7 cellular contexts compared by ENCODE assay signal in genomic region chr18:45722899-45723298, GRCh38. TPM values are rescaled to one million over a fixed set of nuclear protein-coding genes. Genes with fewer than 3 reads are reported as not detected.
DNase-seq lines count a peak whose midpoint lies in the region; ATAC-seq and TF ChIP-seq lines count a peak whose summit lies in the region.

No MANE protein-coding gene starts in this region.

- TF ChIP-seq CTCF in right atrium auricular region (IDR thresholded peaks at IDR 0.05), result peak; percentile 33 to 81

- H3K9ac ChIP-seq in adipocyte (ENCODE audit: low read length), result no peak overlapping the region

- H3K27me3 ChIP-seq in adipocyte (replicated peaks; ENCODE audit: control insufficient read depth, insufficient read depth, low read length) (no peaks in the 10 kb centered on the region), right atrium auricular region (no peaks in the 10 kb centered on the region)

- H3K9me3 ChIP-seq in adipocyte (ENCODE audit: control insufficient read depth, low read length) (no peaks in the 10 kb centered on the region), right atrium auricular region (no peaks in the 10 kb centered on the region)

- peaks cover 2 to 3% of the 10 kb centered on the region in 2 donors for H3K27me3 Mint-ChIP-seq in T-cell

- H3K4me1 Mint-ChIP-seq in T-cell, result peaks cover 0 to 5% (median 0%) of the 10 kb centered on the region in 3 donors

- H3K4me3 Mint-ChIP-seq in T-cell, result no peak overlapping the region

- DNase-seq in NCI-H1436 (lab: John Stamatoyannopoulos, UW) (peak; percentile 73), T-cell (peak; percentile 18 to 64 (median 52)), adipocyte (ENCODE audit: low read depth) (peak; percentile 70), right atrium auricular region (ENCODE audit: low spot score) (peak; percentile 78)
- peak; percentile 73 for DNase-seq in stimulated activated CD4-positive, alpha-beta T cell treated with anti-CD3 and anti-CD28 coated beads, Interleukin-12 subunit alpha, Interleukin-12 subunit beta, amount 100 ng/mL, for 4 hours

- H3K27ac Mint-ChIP-seq in T-cell, result no peak overlapping the region

- POLR2A ChIA-PET in T-cell (lab: Charles Lee), result no interaction called here

- peaks cover 5% of the 10 kb centered on the region for H3K4me1 ChIP-seq in adipocyte (ENCODE audit: control insufficient read depth, insufficient read depth, low read length)
- H3K4me1 ChIP-seq in right atrium auricular region, result no peaks in the 10 kb centered on the region

- H3K9me3 Mint-ChIP-seq in T-cell, result no peaks in the 10 kb centered on the region

- peak; percentile 82 for ATAC-seq in GM18505 (IDR thresholded peaks at IDR 0.05; ENCODE audit: unreplicated experiment)
- peak; percentile 78 for ATAC-seq in HG02840 (IDR thresholded peaks at IDR 0.05; ENCODE audit: low FRiP score, unreplicated experiment)
- ATAC-seq in T-cell (replicated peaks in 1 of 4), result peak; percentile 58 to 77 (median 68)

- H3K36me3 Mint-ChIP-seq in T-cell, result peaks cover 11% of the 10 kb centered on the region

- H3K4me3 ChIP-seq in adipocyte (ENCODE audit: low read length) (no peak overlapping the region), right atrium auricular region (no peak overlapping the region)

- TF ChIP-seq POLR2A in GM18505 (IDR thresholded peaks at IDR 0.05; ENCODE audit: borderline replicate concordance, extremely low read depth, insufficient read depth, insufficient read length), result no peak

- CTCF ChIA-PET in T-cell (lab: Charles Lee), result interaction anchor here (0.7 to 1.8 kb wide), 7 partner anchors 16 to 274 kb away, joined by 3 to 18 read pairs (median 3); no protein-coding TSS in a partner anchor

- H3K36me3 ChIP-seq in adipocyte (ENCODE audit: control insufficient read depth, insufficient read depth, low read length, severe bottlenecking), result no peaks in the 10 kb centered on the region
- no peaks in the 10 kb centered on the region for H3K36me3 ChIP-seq in right atrium auricular region

- H3K27ac ChIP-seq in right atrium auricular region, result no peak overlapping the region

RNA-seq across cellular contexts. Expression of gene SLC14A1, which starts 1.1 kb away (rescaled TPM):
- total RNA-seq in T-cell (10 to 100 TPM in 1 of 5 donors, 1 to 10 TPM in 4; 1.8 to 30.8 (median 2.7) TPM), right atrium auricular region (10 to 100 TPM; 11.4 to 23.9 TPM)
